In genomic region chr17:19249681-19250080, GRCh38 we compare ENCODE assay signal across 11 cellular contexts. TPM values are rescaled to one million over a fixed set of nuclear protein-coding genes. Genes with fewer than 3 reads are reported as not detected.
A peak's percentile ranks its signal among the peaks of the same experiment; 100 is the strongest.
DNase-seq lines count a peak whose midpoint lies in the region; ATAC-seq and TF ChIP-seq lines count a peak whose summit lies in the region.
"Had no signal": no experiment of that assay in that cellular context is flagged by ENCODE, and none has a peak within 500 bp of the region (broad histone marks: within the 10 kb centered on the region; RNA-seq: fewer than 3 reads in every experiment).

No MANE protein-coding gene starts in this region.

- 0 out of 2 replicates have a peak overlapping the region, but pooled peaks have one; percentile 24 for H3K27ac Mint-ChIP-seq in GM23338
- peak overlapping the region; percentile 41 for H3K27ac Mint-ChIP-seq in chondrocyte (ENCODE audit: unreplicated experiment)
- no peak overlapping the region for H3K27ac Mint-ChIP-seq in CD14-positive monocyte

- H3K4me1 ChIP-seq in GM23338 (ENCODE audit: insufficient read depth), result peaks cover under 1% of the 10 kb centered on the region; the same call in 1 of the 2 replicates
- H3K4me1 ChIP-seq in hepatocyte (ENCODE audit: insufficient read depth), result peaks cover 28% of the 10 kb centered on the region
- H3K4me1 ChIP-seq in mucosa of descending colon (ENCODE audit: low read depth), result peaks cover 20% of the 10 kb centered on the region

- peaks cover 5% of the 10 kb centered on the region for H3K27me3 Mint-ChIP-seq in GM23338 (ENCODE audit: insufficient read depth, low read depth, poor library complexity)
- H3K27me3 Mint-ChIP-seq in chondrocyte (ENCODE audit: low read depth), result no peaks in the 10 kb centered on the region
- H3K27me3 Mint-ChIP-seq in CD14-positive monocyte (ENCODE audit: low read depth in 3 of 3), result peaks cover 24 to 56% (median 35%) of the 10 kb centered on the region in 3 donors

- H3F3A ChIP-seq in GM23338 (replicated peaks; ENCODE audit: low read depth), result no peaks in the 10 kb centered on the region

- H4K20me1 ChIP-seq in GM23338 (replicated peaks; ENCODE audit: insufficient read depth), result peaks cover 55% of the 10 kb centered on the region
- H4K20me1 ChIP-seq in hepatocyte (ENCODE audit: insufficient read depth, poor library complexity, severe bottlenecking), result peaks cover 57% of the 10 kb centered on the region

- intact Hi-C loops in CD14-positive monocyte (cut with micrococcal nuclease), result no loop called here
- intact Hi-C loops in mucosa of descending colon (cut with DNase I, micrococcal nuclease), result no loop called here

- H3K27me3 ChIP-seq in GM23338 (ENCODE audit: insufficient read depth) (no peaks in the 10 kb centered on the region), hepatocyte (no peaks in the 10 kb centered on the region)
- H3K27me3 ChIP-seq: MG63 had no signal

- no peaks in the 10 kb centered on the region for H3K36me3 ChIP-seq in GM23338 (ENCODE audit: insufficient read depth)
- no peaks in the 10 kb centered on the region for H3K36me3 ChIP-seq in hepatocyte (replicated peaks; ENCODE audit: insufficient read depth, low read depth)
- no peaks in the 10 kb centered on the region for H3K36me3 ChIP-seq in mucosa of descending colon (ENCODE audit: low read depth)
- H3K36me3 ChIP-seq: MG63 had no signal

- H3K79me2 ChIP-seq in GM23338 (replicated peaks; ENCODE audit: insufficient read depth) (peaks cover 100% of the 10 kb centered on the region), hepatocyte (peaks cover 99% of the 10 kb centered on the region)

- no peak overlapping the region for H3K4me3 Mint-ChIP-seq in GM23338
- no peak overlapping the region for H3K4me3 Mint-ChIP-seq in chondrocyte (ENCODE audit: unreplicated experiment)
- H3K4me3 Mint-ChIP-seq in CD14-positive monocyte, result peak overlapping the region in 1 of 2 donors; percentile 37

- H3K9me3 ChIP-seq in hepatocyte (ENCODE audit: low read depth) (no peaks in the 10 kb centered on the region), mucosa of descending colon (no peaks in the 10 kb centered on the region)
- H3K9me3 ChIP-seq: MG63 had no signal

- TF ChIP-seq CTCF in GM23338 (conservative IDR thresholded peaks at IDR 0.05; ENCODE audit: low read depth in 2 of 2) (no peak), chondrocyte (IDR thresholded peaks at IDR 0.05) (no peak), hepatocyte (IDR thresholded peaks at IDR 0.05; ENCODE audit: poor library complexity) (no peak), CD14-positive monocyte (IDR thresholded peaks at IDR 0.05) (no peak), mucosa of descending colon (IDR thresholded peaks at IDR 0.05) (no peak)

- H3K9me3 Mint-ChIP-seq in GM23338, result peaks cover 8% of the 10 kb centered on the region
- peaks cover 2% of the 10 kb centered on the region for H3K9me3 Mint-ChIP-seq in chondrocyte (ENCODE audit: low read depth)
- peaks cover 0 to 7% (median 4%) of the 10 kb centered on the region in 7 donors for H3K9me3 Mint-ChIP-seq in CD14-positive monocyte

- H2AFZ ChIP-seq in GM23338 (no peak overlapping the region), hepatocyte (no peak overlapping the region)

- no peak overlapping the region for H3K4me3 ChIP-seq in GM23338
- no peak overlapping the region for H3K4me3 ChIP-seq in hepatocyte
- H3K4me3 ChIP-seq in skeletal muscle cell (ENCODE audit: low read depth, low read length), result no peak overlapping the region
- no peak overlapping the region for H3K4me3 ChIP-seq in mucosa of descending colon
- H3K4me3 ChIP-seq: MG63 had no signal

- DNase-seq in GM23338 (ENCODE audit: low spot score) (no peak), chondrocyte (ENCODE audit: low spot score) (no peak), hepatocyte (ENCODE audit: low spot score) (no peak), skeletal muscle cell (ENCODE audit: low read depth) (peak; percentile 43), CD14-positive monocyte (ENCODE audit: low spot score) (no peak), mucosa of descending colon (no peak), NCI-H510A (lab: John Stamatoyannopoulos, UW) (no peak)
- DNase-seq: DMS79, MG63, SIG-M5 had no signal

- peaks cover 29% of the 10 kb centered on the region for H3K4me1 Mint-ChIP-seq in GM23338
- peaks cover 33% of the 10 kb centered on the region for H3K4me1 Mint-ChIP-seq in chondrocyte (ENCODE audit: low read depth)
- no peaks in the 10 kb centered on the region for H3K4me1 Mint-ChIP-seq in CD14-positive monocyte

- 87% methylated on average over 7 of the region's 7 CpGs for WGBS in hepatocyte (ENCODE audit: low lambda C conversion rate, missing lambda C conversion rate)

- no peaks in the 10 kb centered on the region for H3K9me2 ChIP-seq in GM23338 (ENCODE audit: insufficient read depth)
- H3K9me2 ChIP-seq in hepatocyte (replicated peaks; ENCODE audit: insufficient read depth), result no peaks in the 10 kb centered on the region

- peaks cover 14% of the 10 kb centered on the region; the same call in 2 of the 3 replicates for H3K36me3 Mint-ChIP-seq in GM23338 (ENCODE audit: low read depth)
- peaks cover 3% of the 10 kb centered on the region for H3K36me3 Mint-ChIP-seq in chondrocyte (ENCODE audit: low read depth)
- H3K36me3 Mint-ChIP-seq in CD14-positive monocyte, result no peaks in the 10 kb centered on the region

- ATAC-seq in GM23338 (peak; percentile 39; the same call in 2 of the 3 replicates), mucosa of descending colon (no peak), GM18511 (IDR thresholded peaks at IDR 0.05; ENCODE audit: unreplicated experiment) (no peak)

- H3K27ac ChIP-seq in GM23338 (ENCODE audit: low read depth) (no peak overlapping the region), hepatocyte (peak overlapping the region; percentile 24)

- H3K4me2 ChIP-seq in GM23338 (no peak overlapping the region), hepatocyte (no peak overlapping the region)

TF ChIP-seq in GM23338, 12 proteins besides CTCF, POLR2A, EP300 and RAD21 (continues in another document):
- TF ChIP-seq ZNF114 (CRISPR knock-in tag; IDR thresholded peaks at IDR 0.05), result no peak
- no peak for TF ChIP-seq ZNF462 (CRISPR knock-in tag; IDR thresholded peaks at IDR 0.05)

RNA-seq across cellular contexts. Expression of gene EPN2, which starts 12.5 kb away (rescaled TPM):
- total RNA-seq in GM23338 (2014; rRNA removed; shearing (Covaris generic)), result 28.7 and 34.0 TPM in 2 replicates
- polyA plus RNA-seq in GM23338 (2016; fragmentation: Nextera tagmentation; extraction: Ambion mirVana) (149 and 164 TPM in 2 replicates), hepatocyte (35.9 and 48.2 TPM in 2 replicates), CD14-positive monocyte (not detected)
- total RNA-seq in chondrocyte (29.0 to 39.7 TPM (median 37.8 TPM) in 3 replicates), hepatocyte (19.0 and 19.9 TPM in 2 replicates), mucosa of descending colon (10 to 100 TPM; 32.6 to 75.8 (median 45.0) TPM)

Comparison
In these comparisons a context has a peak if more than half of its experiments do, and no peak if none do; other contexts are left out.
1. H3K27ac Mint-ChIP-seq: peak in GM23338 (single experiment) and chondrocyte (single experiment); none in CD14-positive monocyte (0 of 7).